In the genomic region with DNA sequence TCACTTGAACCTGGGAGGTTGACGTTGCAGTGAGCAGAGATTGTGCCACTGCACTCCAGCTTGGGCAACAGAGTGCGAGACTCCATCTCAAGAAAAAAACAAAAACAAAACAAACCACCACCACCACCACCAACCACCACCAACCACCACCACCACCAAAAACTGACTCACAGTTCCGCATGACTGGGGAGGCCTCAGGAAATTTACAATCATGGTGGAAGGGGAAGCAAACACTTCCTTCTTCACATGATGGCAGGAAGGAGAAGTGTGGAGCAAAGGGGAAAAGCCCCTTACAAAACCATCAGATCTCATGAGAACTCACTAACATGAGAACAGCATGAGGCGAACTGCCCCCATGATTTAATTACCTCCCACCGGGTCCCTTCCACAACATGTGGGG, we compare ENCODE assay signal across 1 cellular context.
TF ChIP-seq lines count a peak whose summit lies in the region.

No MANE protein-coding gene starts in this region.

TF ChIP-seq in K562, 482 proteins besides CTCF, POLR2A, EP300 and RAD21:
- TF ChIP-seq ZBTB1 (CRISPR knock-in tag; IDR thresholded peaks at IDR 0.05; ENCODE audit: borderline replicate concordance, low read depth) = peak; percentile 40; the same call in 1 of the 2 replicates
